In genomic region chr2:182367401-182367800, GRCh38 we compare ENCODE assay signal across 20 cellular contexts. TPM values are rescaled to one million over a fixed set of nuclear protein-coding genes. Genes with fewer than 3 reads are reported as not detected.
DNase-seq lines count a peak whose midpoint lies in the region; FAIRE-seq and TF ChIP-seq lines count a peak whose summit lies in the region.
"Had no signal": no experiment of that assay in that cellular context is flagged by ENCODE, and none has a peak within 500 bp of the region (broad histone marks: within the 10 kb centered on the region; RNA-seq: fewer than 3 reads in every experiment).

No MANE protein-coding gene starts in this region.

- intact Hi-C loops in stomach (cut with DNase I; ENCODE audit: low total_unique reads) = no loop called here

- H3K27ac ChIP-seq in mesenchymal stem cell (ENCODE audit: low read length, poor library complexity, severe bottlenecking) (no peak overlapping the region), stomach (peak overlapping the region in 3 of 5 donors; percentile 10 to 60 (median 39))
- H3K27ac ChIP-seq: 22Rv1, BLaER1, KMS-11 had no signal

- H3K27me3 ChIP-seq in mesenchymal stem cell (ENCODE audit: control insufficient read depth in 1 of 2, insufficient read depth in 1 of 2, low read length in 2 of 2) (no peaks in the 10 kb centered on the region), stomach (no peaks in the 10 kb centered on the region)
- H3K27me3 ChIP-seq: BLaER1 had no signal

- DNase-seq in DMS79 treated with DMSO at 0.1 percent for 48 hours (lab: John Stamatoyannopoulos, UW) (peak; percentile 19), DMS79 (lab: John Stamatoyannopoulos, UW) (no peak), mesenchymal stem cell (no peak), stomach (no peak), NCI-H1092 treated with DMSO at 0.1 percent for 48 hours (lab: John Stamatoyannopoulos, UW) (no peak), urothelium cell line (ENCODE audit: low spot score) (no peak), erythroblast (lab: John Stamatoyannopoulos, UW) (no peak)
- DNase-seq: CD4-positive, alpha-beta T cell; GF-D8; MM.1S; NCI-H1048; NCI-H187; NCI-H524 treated with DMSO at 0.1 percent for 48 hours; SK-N-SH had no signal

- no peak overlapping the region for H3K4me3 ChIP-seq in mesenchymal stem cell (ENCODE audit: insufficient read depth in 1 of 2, low read depth in 1 of 2, low read length in 2 of 2)
- no peak overlapping the region for H3K4me3 ChIP-seq in stomach
- H3K4me3 ChIP-seq: BLaER1 had no signal

- H3K36me3 ChIP-seq in mesenchymal stem cell (ENCODE audit: control insufficient read depth in 1 of 2, insufficient read depth in 2 of 2, low read depth in 1 of 2, low read length in 2 of 2) (peaks cover 0 to 2% of the 10 kb centered on the region in 2 experiments), stomach (no peaks in the 10 kb centered on the region)
- H3K36me3 ChIP-seq: BLaER1 had no signal

- no peak overlapping the region for H3K4me2 ChIP-seq in mesenchymal stem cell (ENCODE audit: low read length, poor library complexity, severe bottlenecking)
- H3K4me2 ChIP-seq: BLaER1, KMS-11, SK-N-SH had no signal

- H3K9me3 ChIP-seq in mesenchymal stem cell (ENCODE audit: control insufficient read depth, low read length) = no peaks in the 10 kb centered on the region
- no peaks in the 10 kb centered on the region for H3K9me3 ChIP-seq in stomach
- H3K9me3 ChIP-seq: BLaER1, SK-N-SH had no signal

- no peak overlapping the region for H2AFZ ChIP-seq in mesenchymal stem cell (ENCODE audit: low read depth, low read length)

- H3K23ac ChIP-seq in mesenchymal stem cell (ENCODE audit: low read length in 2 of 2) = no peak overlapping the region

- no peak overlapping the region for H2AK5ac ChIP-seq in mesenchymal stem cell (ENCODE audit: low read length, severe bottlenecking)

- H4K91ac ChIP-seq in mesenchymal stem cell (ENCODE audit: low read length) = no peak overlapping the region

- H3K14ac ChIP-seq in mesenchymal stem cell (ENCODE audit: low read length in 2 of 2) = no peak overlapping the region

- no peak overlapping the region for H3K4ac ChIP-seq in mesenchymal stem cell (ENCODE audit: low read depth in 1 of 2, low read length in 2 of 2)

- no peak overlapping the region for H2BK12ac ChIP-seq in mesenchymal stem cell (ENCODE audit: low read length in 2 of 2)

- H3K18ac ChIP-seq in mesenchymal stem cell (ENCODE audit: low read depth in 1 of 2, low read length in 2 of 2) = no peak overlapping the region

- peak overlapping the region; percentile 79 for H3K9ac ChIP-seq in mesenchymal stem cell (ENCODE audit: low read length)
- H3K9ac ChIP-seq: BLaER1, KMS-11, SK-N-SH had no signal

- TF ChIP-seq POLR2A in stomach (IDR thresholded peaks at IDR 0.05) = no peak
- no peak for TF ChIP-seq POLR2A in erythroblast (IDR thresholded peaks at IDR 0.05; ENCODE audit: low read length)

- no peak overlapping the region for H2BK15ac ChIP-seq in mesenchymal stem cell (ENCODE audit: low read depth, poor library complexity, severe bottlenecking)

- no peak for TF ChIP-seq CTCF in stomach (IDR thresholded peaks at IDR 0.05)

- H4K8ac ChIP-seq in mesenchymal stem cell (ENCODE audit: low read length) = no peak overlapping the region

- H2BK5ac ChIP-seq in mesenchymal stem cell (ENCODE audit: low read depth, low read length, poor library complexity, severe bottlenecking) = no peak overlapping the region

- no peak overlapping the region for H2BK120ac ChIP-seq in mesenchymal stem cell (ENCODE audit: low read depth, low read length)

- TF ChIP-seq EP300 in stomach (IDR thresholded peaks at IDR 0.05) = no peak

- peaks cover 1% of the 10 kb centered on the region for H3K4me1 ChIP-seq in mesenchymal stem cell (ENCODE audit: control insufficient read depth, insufficient read depth, low read depth, low read length)
- peaks cover 0 to 10% (median 0%) of the 10 kb centered on the region in 4 donors for H3K4me1 ChIP-seq in stomach
- H3K4me1 ChIP-seq: BLaER1 had no signal

- H3K79me1 ChIP-seq in mesenchymal stem cell (replicated peaks; ENCODE audit: low read length, poor library complexity, severe bottlenecking) = no peaks in the 10 kb centered on the region

- no CpG with 5 or more reads among the region's 2 CpGs for WGBS in mesenchymal stem cell
- 75 to 94% (median 85%) methylated on average over 2 of the region's 2 CpGs for WGBS in stomach, 5 donors

- no peak for FAIRE-seq in urothelium cell line (lab: Jason Lieb, UNC)
- FAIRE-seq: GM12891, GM19239 had no signal

RNA-seq across cellular contexts. Expression of gene PDE1A, which starts 59.4 kb away (rescaled TPM):
- 7.7 TPM for polyA plus RNA-seq in mesenchymal stem cell (2013, experiment 1 of 2)
- 8.7 TPM for polyA plus RNA-seq in mesenchymal stem cell (2013, experiment 2 of 2)
- total RNA-seq in stomach = 10 to 100 TPM in 2 of 5 donors, 1 to 10 TPM in 1, under 1 TPM in 1, not detected in 1; 0.58 to 33.6 (median 7.1) TPM
- 10 to 100 TPM in 2 of 3 donors, 1 to 10 TPM in 1; 2.5 to 25.8 (median 17.2) TPM for polyA plus RNA-seq in stomach
- total RNA-seq: CD4-positive, alpha-beta T cell had no signal
- polyA plus RNA-seq: IgD-negative memory B cell had no signal
